In genomic region chr15:47394410-47394809, GRCh38 we compare ENCODE assay signal across 15 cellular contexts.
DNase-seq lines count a peak whose midpoint lies in the region; ATAC-seq and TF ChIP-seq lines count a peak whose summit lies in the region.
"Had no signal": no experiment of that assay in that cellular context is flagged by ENCODE, and none has a peak within 500 bp of the region (broad histone marks: within the 10 kb centered on the region; RNA-seq: fewer than 3 reads in every experiment).

No MANE protein-coding gene starts in this region.

- H3K4me1 Mint-ChIP-seq in GM23338, result peaks cover 25% of the 10 kb centered on the region
- H3K4me1 Mint-ChIP-seq: B cell; CD4-positive, alpha-beta memory T cell had no signal

- H3K9ac ChIP-seq in NT2/D1 (ENCODE audit: insufficient read length, low read depth), result no peak overlapping the region

- no peak for TF ChIP-seq CTCF in GM23338 (conservative IDR thresholded peaks at IDR 0.05; ENCODE audit: low read depth in 2 of 2)

- H3K36me3 ChIP-seq in GM23338 (ENCODE audit: insufficient read depth) (no peaks in the 10 kb centered on the region), NT2/D1 (ENCODE audit: insufficient read depth, insufficient read length, low read length) (no peaks in the 10 kb centered on the region)

- peaks cover 9% of the 10 kb centered on the region for H3K9me2 ChIP-seq in GM23338 (ENCODE audit: insufficient read depth)

- no peaks in the 10 kb centered on the region for H3F3A ChIP-seq in GM23338 (replicated peaks; ENCODE audit: low read depth)

- no peak overlapping the region for H3K4me3 ChIP-seq in GM23338
- no peak overlapping the region for H3K4me3 ChIP-seq in NT2/D1 (ENCODE audit: insufficient read length, low read depth)
- H3K4me3 ChIP-seq: K562 had no signal

- H3K4me1 ChIP-seq in GM23338 (ENCODE audit: insufficient read depth), result peaks cover 19% of the 10 kb centered on the region
- no peaks in the 10 kb centered on the region for H3K4me1 ChIP-seq in NT2/D1 (ENCODE audit: insufficient read depth, insufficient read length)

- no peaks in the 10 kb centered on the region for H4K20me1 ChIP-seq in GM23338 (replicated peaks; ENCODE audit: insufficient read depth)

- peak overlapping the region; percentile 4; the same call in 1 of the 2 replicates for H3K4me2 ChIP-seq in GM23338

- no peaks in the 10 kb centered on the region for H3K36me3 Mint-ChIP-seq in GM23338 (ENCODE audit: low read depth)
- H3K36me3 Mint-ChIP-seq: CD4-positive, alpha-beta memory T cell had no signal

- H3K27ac ChIP-seq in GM23338 (ENCODE audit: low read depth), result no peak overlapping the region
- H3K27ac ChIP-seq: C4-2B, HL-60 had no signal

- ATAC-seq in GM23338, result peak; percentile 47; the same call in 2 of the 3 replicates
- ATAC-seq in GM21447 (IDR thresholded peaks at IDR 0.05; ENCODE audit: unreplicated experiment), result no peak
- no peak for ATAC-seq in GM18867 (IDR thresholded peaks at IDR 0.05; ENCODE audit: unreplicated experiment)
- ATAC-seq: HCT116, K562 had no signal

- no peaks in the 10 kb centered on the region for H3K9me3 Mint-ChIP-seq in GM23338

- peaks cover 2% of the 10 kb centered on the region for H3K27me3 Mint-ChIP-seq in GM23338 (ENCODE audit: insufficient read depth, low read depth, poor library complexity)
- H3K27me3 Mint-ChIP-seq: B cell; CD4-positive, alpha-beta memory T cell had no signal

- peak overlapping the region; percentile 25; the same call in 1 of the 2 replicates for H2AFZ ChIP-seq in GM23338

- H3K27me3 ChIP-seq in GM23338 (ENCODE audit: insufficient read depth) (no peaks in the 10 kb centered on the region), NT2/D1 (ENCODE audit: insufficient read depth, insufficient read length) (no peaks in the 10 kb centered on the region)

- H3K79me2 ChIP-seq in GM23338 (replicated peaks; ENCODE audit: insufficient read depth), result no peaks in the 10 kb centered on the region

- H3K9me3 ChIP-seq in NT2/D1 (ENCODE audit: insufficient read depth, low read length), result no peaks in the 10 kb centered on the region

- 0 out of 2 replicates have a peak overlapping the region, but pooled peaks have one; percentile 6 for H3K27ac Mint-ChIP-seq in GM23338
- H3K27ac Mint-ChIP-seq: B cell; CD4-positive, alpha-beta memory T cell had no signal

- DNase-seq in GM23338 (ENCODE audit: low spot score), result peak; percentile 11
- peak; percentile 16 for DNase-seq in NT2/D1 (ENCODE audit: low read depth, low spot score)
- DNase-seq in iPS-NIHi11 (ENCODE audit: low spot score), result peak; percentile 12
- no peak for DNase-seq in ureter (ENCODE audit: low spot score)
- DNase-seq in NCI-H1092 treated with DMSO at 0.1 percent for 48 hours (lab: John Stamatoyannopoulos, UW), result no peak
- DNase-seq: CD4-positive, alpha-beta memory T cell; DMS79; EL had no signal

- no peak overlapping the region for H3K4me3 Mint-ChIP-seq in GM23338
- H3K4me3 Mint-ChIP-seq: B cell; CD4-positive, alpha-beta memory T cell had no signal

TF ChIP-seq in GM23338, 12 proteins besides CTCF, POLR2A, EP300 and RAD21 (continues in another document):
- TF ChIP-seq, protein P1, sequence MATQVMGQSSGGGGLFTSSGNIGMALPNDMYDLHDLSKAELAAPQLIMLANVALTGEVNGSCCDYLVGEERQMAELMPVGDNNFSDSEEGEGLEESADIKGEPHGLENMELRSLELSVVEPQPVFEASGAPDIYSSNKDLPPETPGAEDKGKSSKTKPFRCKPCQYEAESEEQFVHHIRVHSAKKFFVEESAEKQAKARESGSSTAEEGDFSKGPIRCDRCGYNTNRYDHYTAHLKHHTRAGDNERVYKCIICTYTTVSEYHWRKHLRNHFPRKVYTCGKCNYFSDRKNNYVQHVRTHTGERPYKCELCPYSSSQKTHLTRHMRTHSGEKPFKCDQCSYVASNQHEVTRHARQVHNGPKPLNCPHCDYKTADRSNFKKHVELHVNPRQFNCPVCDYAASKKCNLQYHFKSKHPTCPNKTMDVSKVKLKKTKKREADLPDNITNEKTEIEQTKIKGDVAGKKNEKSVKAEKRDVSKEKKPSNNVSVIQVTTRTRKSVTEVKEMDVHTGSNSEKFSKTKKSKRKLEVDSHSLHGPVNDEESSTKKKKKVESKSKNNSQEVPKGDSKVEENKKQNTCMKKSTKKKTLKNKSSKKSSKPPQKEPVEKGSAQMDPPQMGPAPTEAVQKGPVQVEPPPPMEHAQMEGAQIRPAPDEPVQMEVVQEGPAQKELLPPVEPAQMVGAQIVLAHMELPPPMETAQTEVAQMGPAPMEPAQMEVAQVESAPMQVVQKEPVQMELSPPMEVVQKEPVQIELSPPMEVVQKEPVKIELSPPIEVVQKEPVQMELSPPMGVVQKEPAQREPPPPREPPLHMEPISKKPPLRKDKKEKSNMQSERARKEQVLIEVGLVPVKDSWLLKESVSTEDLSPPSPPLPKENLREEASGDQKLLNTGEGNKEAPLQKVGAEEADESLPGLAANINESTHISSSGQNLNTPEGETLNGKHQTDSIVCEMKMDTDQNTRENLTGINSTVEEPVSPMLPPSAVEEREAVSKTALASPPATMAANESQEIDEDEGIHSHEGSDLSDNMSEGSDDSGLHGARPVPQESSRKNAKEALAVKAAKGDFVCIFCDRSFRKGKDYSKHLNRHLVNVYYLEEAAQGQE (IDR thresholded peaks at IDR 0.05; ENCODE audit: unreplicated experiment), result no peak
- TF ChIP-seq ZNF331 (CRISPR knock-in tag; IDR thresholded peaks at IDR 0.05; ENCODE audit: low read depth), result no peak
- no peak for TF ChIP-seq EZH2 (IDR thresholded peaks at IDR 0.05; ENCODE audit: low read depth, unreplicated experiment)
- TF ChIP-seq, protein P2, sequence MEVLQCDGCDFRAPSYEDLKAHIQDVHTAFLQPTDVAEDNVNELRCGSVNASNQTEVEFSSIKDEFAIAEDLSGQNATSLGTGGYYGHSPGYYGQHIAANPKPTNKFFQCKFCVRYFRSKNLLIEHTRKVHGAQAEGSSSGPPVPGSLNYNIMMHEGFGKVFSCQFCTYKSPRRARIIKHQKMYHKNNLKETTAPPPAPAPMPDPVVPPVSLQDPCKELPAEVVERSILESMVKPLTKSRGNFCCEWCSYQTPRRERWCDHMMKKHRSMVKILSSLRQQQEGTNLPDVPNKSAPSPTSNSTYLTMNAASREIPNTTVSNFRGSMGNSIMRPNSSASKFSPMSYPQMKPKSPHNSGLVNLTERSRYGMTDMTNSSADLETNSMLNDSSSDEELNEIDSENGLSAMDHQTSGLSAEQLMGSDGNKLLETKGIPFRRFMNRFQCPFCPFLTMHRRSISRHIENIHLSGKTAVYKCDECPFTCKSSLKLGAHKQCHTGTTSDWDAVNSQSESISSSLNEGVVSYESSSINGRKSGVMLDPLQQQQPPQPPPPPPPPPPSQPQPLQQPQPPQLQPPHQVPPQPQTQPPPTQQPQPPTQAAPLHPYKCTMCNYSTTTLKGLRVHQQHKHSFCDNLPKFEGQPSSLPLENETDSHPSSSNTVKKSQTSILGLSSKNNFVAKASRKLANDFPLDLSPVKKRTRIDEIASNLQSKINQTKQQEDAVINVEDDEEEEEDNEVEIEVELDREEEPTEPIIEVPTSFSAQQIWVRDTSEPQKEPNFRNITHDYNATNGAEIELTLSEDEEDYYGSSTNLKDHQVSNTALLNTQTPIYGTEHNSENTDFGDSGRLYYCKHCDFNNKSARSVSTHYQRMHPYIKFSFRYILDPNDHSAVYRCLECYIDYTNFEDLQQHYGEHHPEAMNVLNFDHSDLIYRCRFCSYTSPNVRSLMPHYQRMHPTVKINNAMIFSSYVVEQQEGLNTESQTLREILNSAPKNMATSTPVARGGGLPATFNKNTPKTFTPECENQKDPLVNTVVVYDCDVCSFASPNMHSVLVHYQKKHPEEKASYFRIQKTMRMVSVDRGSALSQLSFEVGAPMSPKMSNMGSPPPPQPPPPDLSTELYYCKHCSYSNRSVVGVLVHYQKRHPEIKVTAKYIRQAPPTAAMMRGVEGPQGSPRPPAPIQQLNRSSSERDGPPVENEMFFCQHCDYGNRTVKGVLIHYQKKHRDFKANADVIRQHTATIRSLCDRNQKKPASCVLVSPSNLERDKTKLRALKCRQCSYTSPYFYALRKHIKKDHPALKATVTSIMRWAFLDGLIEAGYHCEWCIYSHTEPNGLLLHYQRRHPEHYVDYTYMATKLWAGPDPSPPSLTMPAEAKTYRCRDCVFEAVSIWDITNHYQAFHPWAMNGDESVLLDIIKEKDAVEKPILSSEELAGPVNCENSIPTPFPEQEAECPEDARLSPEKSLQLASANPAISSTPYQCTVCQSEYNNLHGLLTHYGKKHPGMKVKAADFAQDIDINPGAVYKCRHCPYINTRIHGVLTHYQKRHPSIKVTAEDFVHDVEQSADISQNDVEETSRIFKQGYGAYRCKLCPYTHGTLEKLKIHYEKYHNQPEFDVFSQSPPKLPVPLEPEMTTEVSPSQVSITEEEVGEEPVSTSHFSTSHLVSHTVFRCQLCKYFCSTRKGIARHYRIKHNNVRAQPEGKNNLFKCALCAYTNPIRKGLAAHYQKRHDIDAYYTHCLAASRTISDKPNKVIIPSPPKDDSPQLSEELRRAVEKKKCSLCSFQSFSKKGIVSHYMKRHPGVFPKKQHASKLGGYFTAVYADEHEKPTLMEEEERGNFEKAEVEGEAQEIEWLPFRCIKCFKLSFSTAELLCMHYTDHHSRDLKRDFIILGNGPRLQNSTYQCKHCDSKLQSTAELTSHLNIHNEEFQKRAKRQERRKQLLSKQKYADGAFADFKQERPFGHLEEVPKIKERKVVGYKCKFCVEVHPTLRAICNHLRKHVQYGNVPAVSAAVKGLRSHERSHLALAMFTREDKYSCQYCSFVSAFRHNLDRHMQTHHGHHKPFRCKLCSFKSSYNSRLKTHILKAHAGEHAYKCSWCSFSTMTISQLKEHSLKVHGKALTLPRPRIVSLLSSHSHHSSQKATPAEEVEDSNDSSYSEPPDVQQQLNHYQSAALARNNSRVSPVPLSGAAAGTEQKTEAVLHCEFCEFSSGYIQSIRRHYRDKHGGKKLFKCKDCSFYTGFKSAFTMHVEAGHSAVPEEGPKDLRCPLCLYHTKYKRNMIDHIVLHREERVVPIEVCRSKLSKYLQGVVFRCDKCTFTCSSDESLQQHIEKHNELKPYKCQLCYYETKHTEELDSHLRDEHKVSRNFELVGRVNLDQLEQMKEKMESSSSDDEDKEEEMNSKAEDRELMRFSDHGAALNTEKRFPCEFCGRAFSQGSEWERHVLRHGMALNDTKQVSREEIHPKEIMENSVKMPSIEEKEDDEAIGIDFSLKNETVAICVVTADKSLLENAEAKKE (CRISPR knock-in tag; IDR thresholded peaks at IDR 0.05), result no peak
- TF ChIP-seq ZNF114 (CRISPR knock-in tag; IDR thresholded peaks at IDR 0.05), result no peak
- TF ChIP-seq POLR2AphosphoS5 (IDR thresholded peaks at IDR 0.05; ENCODE audit: low read depth), result no peak
- no peak for TF ChIP-seq NANOG (IDR thresholded peaks at IDR 0.05; ENCODE audit: borderline replicate concordance)
- TF ChIP-seq STAT1 (IDR thresholded peaks at IDR 0.05; ENCODE audit: unreplicated experiment), result no peak

Comparison
In these comparisons a context has a peak if more than half of its experiments do, and no peak if none do; other contexts are left out.
1. DNase-seq: peak in GM23338 (single experiment), NT2/D1 (single experiment) and iPS-NIHi11 (single experiment); none in ureter (single experiment) and NCI-H1092 treated with DMSO at 0.1 percent for 48 hours (single experiment).